21 cellular contexts compared by ENCODE assay signal in the genomic region with DNA sequence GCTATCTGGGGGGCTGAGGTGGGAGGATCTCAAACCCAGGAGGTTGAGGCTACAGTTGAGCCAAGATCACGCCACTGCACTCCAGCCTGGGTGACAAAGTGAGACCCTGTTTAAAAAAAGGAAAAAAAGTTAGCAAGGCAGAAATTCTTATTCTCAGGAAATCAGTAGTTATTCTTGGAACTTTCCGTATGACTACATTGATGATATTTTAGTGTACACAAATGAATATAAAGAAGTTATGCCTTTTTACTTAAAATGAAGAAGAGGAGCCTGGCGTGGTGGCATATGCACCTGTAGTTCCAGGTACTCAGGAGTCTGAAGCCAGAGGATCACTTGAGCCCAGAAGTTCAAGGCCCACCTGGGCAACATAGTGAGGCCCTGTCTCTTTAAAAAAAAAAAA. TPM values are rescaled to one million over a fixed set of nuclear protein-coding genes. Genes with fewer than 3 reads are reported as not detected.
"Had no signal": no experiment of that assay in that cellular context is flagged by ENCODE, and none has a peak within 500 bp of the region (broad histone marks: within the 10 kb centered on the region; RNA-seq: fewer than 3 reads in every experiment).

No MANE protein-coding gene starts in this region.

- H3K9me3 Mint-ChIP-seq: memory B cell; naive thymus-derived CD8-positive, alpha-beta T cell; stimulated activated naive B cell treated with anti-CD40 and anti-IgM and Interleukin-4, amounts not matched to agents 10 μg/mL and 1 μg/mL and 100 μg/mL, for 72 hours had no signal

- H3K36me3 Mint-ChIP-seq: memory B cell; naive thymus-derived CD8-positive, alpha-beta T cell; stimulated activated naive B cell treated with anti-CD40 and anti-IgM and Interleukin-4, amounts not matched to agents 10 μg/mL and 1 μg/mL and 100 μg/mL, for 72 hours had no signal

- H3K27me3 Mint-ChIP-seq: memory B cell; naive thymus-derived CD8-positive, alpha-beta T cell; progenitor cell of endocrine pancreas; stimulated activated naive B cell treated with anti-CD40 and anti-IgM and Interleukin-4, amounts not matched to agents 10 μg/mL and 1 μg/mL and 100 μg/mL, for 72 hours had no signal

- H3K4me3 Mint-ChIP-seq: memory B cell; naive thymus-derived CD8-positive, alpha-beta T cell had no signal

- ATAC-seq: mucosa of descending colon; naive thymus-derived CD8-positive, alpha-beta T cell; right lobe of liver; stimulated activated naive CD8-positive, alpha-beta T cell treated with anti-CD3 and anti-CD28 coated beads, Interleukin-15, Interleukin-2, amounts not matched to agents 100 U/mL and 50 U/mL, for 24 hours had no signal

- DNase-seq: islet precursor cell; left ventricle myocardium inferior; midbrain; mucosa of descending colon; naive thymus-derived CD8-positive, alpha-beta T cell; ovary; right lobe of liver; stimulated activated CD4-positive, alpha-beta T cell treated with anti-CD3 and anti-CD28 coated beads, Interleukin-1b, Interleukin-23, amount 100 ng/mL, for 48 hours; stimulated activated CD4-positive, alpha-beta T cell treated with anti-CD3 and anti-CD28 coated beads, Interleukin-2, amount 100 ng/mL, for 48 hours; stimulated activated CD4-positive, alpha-beta T cell treated with anti-CD3 and anti-CD28 coated beads, Interleukin-4, amount 100 ng/mL, for 4 hours; stimulated activated CD8-positive, alpha-beta memory T cell treated with anti-CD3 and anti-CD28 coated beads, Interleukin-4, amount 100 ng/mL, for 48 hours; stimulated activated naive B cell treated with anti-CD40 and anti-IgM and Interleukin-4, amounts not matched to agents 10 μg/mL and 1 μg/mL and 100 μg/mL, for 72 hours; stimulated activated naive CD8-positive, alpha-beta T cell treated with anti-CD3 and anti-CD28 coated beads, Interleukin-15, Interleukin-2, amounts not matched to agents 100 U/mL and 50 U/mL, for 24 hours; stomach; testis; thyroid gland; transverse colon; upper lobe of left lung had no signal

- H3K27ac Mint-ChIP-seq: memory B cell; naive thymus-derived CD8-positive, alpha-beta T cell; progenitor cell of endocrine pancreas; stimulated activated naive B cell treated with anti-CD40 and anti-IgM and Interleukin-4, amounts not matched to agents 10 μg/mL and 1 μg/mL and 100 μg/mL, for 72 hours had no signal

RNA-seq across cellular contexts. Expression of a gene that starts 7.4 kb away (rescaled TPM):
- total RNA-seq: kidney epithelial cell had no signal
